8 cellular contexts compared by ENCODE assay signal in the genomic region with DNA sequence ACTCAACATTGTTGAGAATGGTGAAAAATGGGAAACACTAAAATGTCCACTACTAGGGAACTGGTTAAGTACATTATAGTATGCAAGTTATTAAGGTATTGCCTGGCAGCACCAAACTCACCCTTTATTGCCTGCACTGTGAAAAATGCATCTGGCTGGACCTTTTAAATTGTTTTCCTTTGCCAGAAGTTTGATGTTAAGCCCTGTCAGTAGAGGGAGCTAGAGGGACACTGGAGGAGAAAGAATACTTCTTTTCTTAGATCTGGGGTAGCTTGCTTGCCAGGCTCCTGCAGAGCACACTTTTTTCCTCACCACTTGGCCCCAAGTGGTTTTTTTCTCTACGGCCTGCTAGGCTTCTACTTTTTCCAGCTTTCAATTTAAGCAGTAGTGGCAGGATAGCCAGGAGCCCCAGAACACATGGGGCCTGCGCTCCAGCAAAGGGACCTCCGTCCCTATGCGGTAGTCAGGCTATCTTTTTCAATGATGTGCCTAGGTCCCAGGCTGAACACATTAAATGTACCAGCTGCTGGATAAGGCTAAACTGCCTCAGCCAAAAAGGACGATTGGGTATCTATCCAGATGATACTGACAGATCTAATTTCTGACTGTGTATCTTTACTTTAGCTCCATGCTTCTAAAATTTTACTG.
DNase-seq lines count a peak whose midpoint lies in the region; ATAC-seq, FAIRE-seq and TF ChIP-seq lines count a peak whose summit lies in the region.

No MANE protein-coding gene starts in this region.

- 0 out of 2 replicates have a peak, but pooled peaks cover 2% of the 10 kb centered on the region for H3K9me3 ChIP-seq in OCI-LY1 (ENCODE audit: low read length)

- no peaks in the 10 kb centered on the region for H3K36me3 ChIP-seq in OCI-LY1 (ENCODE audit: insufficient read depth, low read length)

- no peaks in the 10 kb centered on the region for H3F3A ChIP-seq in OCI-LY1 (ENCODE audit: insufficient read depth, low read length)

- no peak overlapping the region for H3K4me2 ChIP-seq in OCI-LY1 (ENCODE audit: low read length)

- no peak overlapping the region for H3K27ac ChIP-seq in OCI-LY1 (ENCODE audit: low read depth, low read length, poor library complexity, severe bottlenecking)

- no peaks in the 10 kb centered on the region for H3K27me3 ChIP-seq in OCI-LY1 (ENCODE audit: insufficient read depth, low read length)

- DNase-seq in AG09309 (ENCODE audit: low read depth) (no peak), fibroblast of mammary gland (ENCODE audit: low read depth) (peak; percentile 55), NCI-H446 (lab: John Stamatoyannopoulos, UW) (no peak), NCI-H128 (lab: John Stamatoyannopoulos, UW; ENCODE audit: unreplicated experiment) (no peak), RCC 7860 (ENCODE audit: low spot score) (no peak)

- H3K4me1 ChIP-seq in OCI-LY1 (ENCODE audit: insufficient read depth, low read length, severe bottlenecking), result no peaks in the 10 kb centered on the region

- H3K9ac ChIP-seq in OCI-LY1 (ENCODE audit: low read length), result no peak overlapping the region

- H4K20me1 ChIP-seq in OCI-LY1 (ENCODE audit: insufficient read depth, low read length), result no peaks in the 10 kb centered on the region

- peak; percentile 41 for TF ChIP-seq CTCF in AG09309 (IDR thresholded peaks at IDR 0.05; ENCODE audit: control insufficient read depth, insufficient read depth, low read depth, low read length, missing control alignments)
- peak; percentile 60 for TF ChIP-seq CTCF in GM12874 (IDR thresholded peaks at IDR 0.05; ENCODE audit: insufficient read depth, low read depth, low read length)
- peak; percentile 66 for TF ChIP-seq CTCF in OCI-LY1 (IDR thresholded peaks at IDR 0.05; ENCODE audit: low read length)
- TF ChIP-seq CTCF in fibroblast of mammary gland (conservative IDR thresholded peaks at IDR 0.05; ENCODE audit: control insufficient read depth, insufficient read depth, low read depth, low read length), result peak; percentile 59

- H3K9me2 ChIP-seq in OCI-LY1 (ENCODE audit: low read depth, low read length), result no peaks in the 10 kb centered on the region

- no peak overlapping the region for H2AFZ ChIP-seq in OCI-LY1 (ENCODE audit: low read length)

- ATAC-seq in HG03159 (IDR thresholded peaks at IDR 0.05; ENCODE audit: unreplicated experiment), result no peak

- H3K4me3 ChIP-seq in AG09309 (ENCODE audit: control insufficient read depth, low read depth, low read length) (no peak overlapping the region), OCI-LY1 (ENCODE audit: low read depth, low read length, poor library complexity, severe bottlenecking) (no peak overlapping the region), fibroblast of mammary gland (ENCODE audit: control insufficient read depth, low read depth, low read length) (no peak overlapping the region)

- FAIRE-seq in RCC 7860 (lab: Jason Lieb, UNC), result no peak

- H3K79me2 ChIP-seq in OCI-LY1 (ENCODE audit: insufficient read depth, low read length), result no peaks in the 10 kb centered on the region
